ENCODE assay signal across 1 cellular context in genomic region chr18:35511428-35511827, GRCh38.
TF ChIP-seq lines count a peak whose summit lies in the region.

No MANE protein-coding gene starts in this region.

TF ChIP-seq in GM12878, 131 proteins besides CTCF, POLR2A, EP300 and RAD21 (continued from another document and continues in another):
- TF ChIP-seq CBFB (IDR thresholded peaks at IDR 0.05; ENCODE audit: low read depth) = no peak
- TF ChIP-seq ZBTB40 (IDR thresholded peaks at IDR 0.05; ENCODE audit: borderline replicate concordance) = no peak
- no peak for TF ChIP-seq E4F1 (IDR thresholded peaks at IDR 0.05; ENCODE audit: borderline replicate concordance, partially characterized antibody)
- no peak for TF ChIP-seq BCLAF1 (IDR thresholded peaks at IDR 0.05)
- TF ChIP-seq TBL1XR1 (IDR thresholded peaks at IDR 0.05; ENCODE audit: low read depth, low read length) = no peak
- no peak for TF ChIP-seq FOXM1 (IDR thresholded peaks at IDR 0.05; ENCODE audit: low read depth, low read length)
- no peak for TF ChIP-seq RCOR1 (conservative IDR thresholded peaks at IDR 0.05; ENCODE audit: low read depth, low read length)
- TF ChIP-seq MEF2A (IDR thresholded peaks at IDR 0.05; ENCODE audit: insufficient read depth, low read depth, low read length) = no peak
- no peak for TF ChIP-seq CBX5 (IDR thresholded peaks at IDR 0.05; ENCODE audit: low read depth)
- TF ChIP-seq GATAD2B (conservative IDR thresholded peaks at IDR 0.05; ENCODE audit: low read depth) = peak; percentile 69; the same call in 1 of the 2 replicates
- TF ChIP-seq EZH2 (IDR thresholded peaks at IDR 0.05; ENCODE audit: borderline replicate concordance, control insufficient read depth, low read depth, low read length) = no peak
- peak; percentile 39; the same call in 1 of the 2 replicates for TF ChIP-seq ATF2 (IDR thresholded peaks at IDR 0.05; ENCODE audit: low read length)
- TF ChIP-seq PAX5 (IDR thresholded peaks at IDR 0.05; ENCODE audit: borderline replicate concordance, low read depth, low read length) = 0 out of 2 replicates have a peak, but pooled peaks have one; percentile 20
- peak; percentile 90 for TF ChIP-seq IKZF2 (IDR thresholded peaks at IDR 0.05)
- TF ChIP-seq BCL11A (IDR thresholded peaks at IDR 0.05; ENCODE audit: low read depth, low read length) = peak; percentile 73; the same call in 1 of the 2 replicates
- TF ChIP-seq KAT2A (conservative IDR thresholded peaks at IDR 0.05; ENCODE audit: control insufficient read depth, low read depth, low read length) = no peak
- TF ChIP-seq DPF2 (IDR thresholded peaks at IDR 0.05) = 0 out of 2 replicates have a peak, but pooled peaks have one; percentile 73
- TF ChIP-seq RFX5 (IDR thresholded peaks at IDR 0.05; ENCODE audit: low read depth, low read length) = no peak
- TF ChIP-seq ZNF24 (IDR thresholded peaks at IDR 0.05) = no peak
- peak; percentile 50 for TF ChIP-seq SKIL (IDR thresholded peaks at IDR 0.05; ENCODE audit: low read depth, poor library complexity, severe bottlenecking)
- no peak for TF ChIP-seq CHD1 (IDR thresholded peaks at IDR 0.05; ENCODE audit: low read depth, low read length)
- TF ChIP-seq JUND (IDR thresholded peaks at IDR 0.05; ENCODE audit: low read depth, low read length) = no peak
- TF ChIP-seq SMARCA5 (IDR thresholded peaks at IDR 0.05) = no peak
- TF ChIP-seq RUNX3 (IDR thresholded peaks at IDR 0.05; ENCODE audit: low read length) = peak; percentile 50
- TF ChIP-seq SMC3 (IDR thresholded peaks at IDR 0.05; ENCODE audit: borderline replicate concordance, low read length) = no peak
- TF ChIP-seq ZNF592 (IDR thresholded peaks at IDR 0.05) = no peak
- TF ChIP-seq STAT3 (IDR thresholded peaks at IDR 0.05; ENCODE audit: low read depth, low read length) = no peak
- no peak for TF ChIP-seq RBBP5 (conservative IDR thresholded peaks at IDR 0.05)
- TF ChIP-seq USF1 (IDR thresholded peaks at IDR 0.05; ENCODE audit: borderline replicate concordance, extremely low read length, insufficient read depth, low read depth, low read length) = no peak
- TF ChIP-seq KDM1A (IDR thresholded peaks at IDR 0.05; ENCODE audit: borderline replicate concordance) = no peak
- TF ChIP-seq ZNF384 (IDR thresholded peaks at IDR 0.05; ENCODE audit: borderline replicate concordance, low read depth, low read length) = no peak
- TF ChIP-seq SREBF2 (IDR thresholded peaks at IDR 0.05; ENCODE audit: low read length) = no peak
- TF ChIP-seq ZSCAN29 (IDR thresholded peaks at IDR 0.05) = no peak
- TF ChIP-seq STAT1 (conservative IDR thresholded peaks at IDR 0.05) = no peak
- TF ChIP-seq ETV6 (conservative IDR thresholded peaks at IDR 0.05 in 1 of 2, IDR thresholded peaks at IDR 0.05 in 1 of 2; ENCODE audit: borderline replicate concordance in 1 of 2, low read depth in 1 of 2) = 0 out of 4 replicates have a peak, but pooled peaks of 1 of the 2 experiments have one; percentile 25
- no peak for TF ChIP-seq POLR2AphosphoS2 (IDR thresholded peaks at IDR 0.05; ENCODE audit: low read depth, low read length)
- no peak for TF ChIP-seq CHD2 (IDR thresholded peaks at IDR 0.05; ENCODE audit: borderline replicate concordance, low read depth, low read length)
- TF ChIP-seq CREM (IDR thresholded peaks at IDR 0.05; ENCODE audit: low read depth) = peak; percentile 26; the same call in 1 of the 2 replicates
- no peak for TF ChIP-seq HSF1 (IDR thresholded peaks at IDR 0.05; ENCODE audit: low read depth, low read length)
- TF ChIP-seq SIN3A (IDR thresholded peaks at IDR 0.05; ENCODE audit: low read depth, low read length) = no peak
- no peak for TF ChIP-seq SIX5 (IDR thresholded peaks at IDR 0.05; ENCODE audit: low read depth, low read length, severe bottlenecking)
- 0 out of 2 replicates have a peak, but pooled peaks have one; percentile 55 for TF ChIP-seq IRF4 (IDR thresholded peaks at IDR 0.05; ENCODE audit: low read depth, low read length)
- TF ChIP-seq MEF2B (IDR thresholded peaks at IDR 0.05; ENCODE audit: partially characterized antibody, poor library complexity, severe bottlenecking) = peak; percentile 93
- TF ChIP-seq TCF12 (IDR thresholded peaks at IDR 0.05; ENCODE audit: low read depth, low read length) = 0 out of 2 replicates have a peak, but pooled peaks have one; percentile 27
- no peak for TF ChIP-seq BACH1 (IDR thresholded peaks at IDR 0.05; ENCODE audit: borderline replicate concordance)
- TF ChIP-seq IKZF1 (conservative IDR thresholded peaks at IDR 0.05) = peak; percentile 88
